ENCODE assay signal across 18 cellular contexts in genomic region chr7:2003931-2004812, GRCh38.
DNase-seq lines count a peak whose midpoint lies in the region; TF ChIP-seq lines count a peak whose summit lies in the region.
"Had no signal": no experiment of that assay in that cellular context is flagged by ENCODE, and none has a peak within 500 bp of the region (broad histone marks: within the 10 kb centered on the region; RNA-seq: fewer than 3 reads in every experiment).

No MANE protein-coding gene starts in this region.

- H3K36me3 ChIP-seq in tibial artery (peaks cover 0 to 11% (median 0%) of the 10 kb centered on the region in 3 donors), MM.1S (replicated peaks; ENCODE audit: insufficient read depth, low read length) (no peaks in the 10 kb centered on the region)

- no peak overlapping the region for H3K4me2 ChIP-seq in MM.1S (ENCODE audit: low read depth, low read length)
- H3K4me2 ChIP-seq: smooth muscle cell had no signal

- H2AFZ ChIP-seq in MM.1S (ENCODE audit: low read length), result no peak overlapping the region

- no peaks in the 10 kb centered on the region for H3K79me2 ChIP-seq in MM.1S (ENCODE audit: low read length)

- no peak overlapping the region for H3K27ac Mint-ChIP-seq in mesothelial cell of epicardium
- H3K27ac Mint-ChIP-seq: activated CD8-positive, alpha-beta T cell treated with anti-CD3 and anti-CD28 coated beads, Interleukin-2, amount 10 ng/mL, durations not matched to agents 7 days and 5 days; stimulated activated effector memory CD8-positive, alpha-beta T cell treated with anti-CD3 and anti-CD28 coated beads, Interleukin-12 subunit alpha, Interleukin-12 subunit beta, amount 100 ng/mL, for 72 hours had no signal

- peak; percentile 4 for DNase-seq in activated T-cell treated with anti-CD3 and anti-CD28 coated beads, Interleukin-2, amount 50 U/mL, for 1 hour
- DNase-seq in activated T-cell treated with anti-CD3 and anti-CD28 coated beads for 4 hours, result no peak
- peak; percentile 16 for DNase-seq in epidermal melanocyte (ENCODE audit: insufficient read length, low spot score)
- DNase-seq in mesothelial cell of epicardium (ENCODE audit: low spot score in 2 of 2, unreplicated experiment in 2 of 2), result peak; percentile 10 to 36
- DNase-seq in tibial artery, result peak; percentile 10 to 58
- DNase-seq in MM.1S, result no peak
- no peak for DNase-seq in D341Med (ENCODE audit: low spot score)
- no peak for DNase-seq in hippocampal formation (lab: John Stamatoyannopoulos, UW)
- DNase-seq: activated CD8-positive, alpha-beta T cell treated with anti-CD3 and anti-CD28 coated beads, Interleukin-2, amount 10 ng/mL, durations not matched to agents 7 days and 5 days; CD4-positive, CD25-positive, alpha-beta regulatory T cell; DND-41; mesenchymal stem cell; RPMI8226; trophoblast cell had no signal

- no peak overlapping the region for H3K9ac ChIP-seq in MM.1S (ENCODE audit: low read length)

- no peak for TF ChIP-seq CTCF in mesothelial cell of epicardium (IDR thresholded peaks at IDR 0.05; ENCODE audit: unreplicated experiment)
- no peak for TF ChIP-seq CTCF in tibial artery (IDR thresholded peaks at IDR 0.05)
- no peak for TF ChIP-seq CTCF in MM.1S (IDR thresholded peaks at IDR 0.05; ENCODE audit: low read length)

- H3K4me3 Mint-ChIP-seq in mesothelial cell of epicardium, result no peak overlapping the region
- H3K4me3 Mint-ChIP-seq: activated CD8-positive, alpha-beta T cell treated with anti-CD3 and anti-CD28 coated beads, Interleukin-2, amount 10 ng/mL, durations not matched to agents 7 days and 5 days; CD4-positive, CD25-positive, alpha-beta regulatory T cell; stimulated activated effector memory CD8-positive, alpha-beta T cell treated with anti-CD3 and anti-CD28 coated beads, Interleukin-12 subunit alpha, Interleukin-12 subunit beta, amount 100 ng/mL, for 72 hours had no signal

- H3K27me3 Mint-ChIP-seq in mesothelial cell of epicardium (ENCODE audit: low read depth), result no peaks in the 10 kb centered on the region
- H3K27me3 Mint-ChIP-seq: CD4-positive, CD25-positive, alpha-beta regulatory T cell had no signal

- H3K36me3 Mint-ChIP-seq in mesothelial cell of epicardium, result no peaks in the 10 kb centered on the region
- H3K36me3 Mint-ChIP-seq: stimulated activated effector memory CD8-positive, alpha-beta T cell treated with anti-CD3 and anti-CD28 coated beads, Interleukin-12 subunit alpha, Interleukin-12 subunit beta, amount 100 ng/mL, for 72 hours had no signal

- no peaks in the 10 kb centered on the region for H3K9me3 Mint-ChIP-seq in mesothelial cell of epicardium
- H3K9me3 Mint-ChIP-seq: stimulated activated effector memory CD8-positive, alpha-beta T cell treated with anti-CD3 and anti-CD28 coated beads, Interleukin-12 subunit alpha, Interleukin-12 subunit beta, amount 100 ng/mL, for 72 hours had no signal

- H3K27ac ChIP-seq in tibial artery, result no peak overlapping the region
- no peak overlapping the region for H3K27ac ChIP-seq in MM.1S (ENCODE audit: low read length)
- H3K27ac ChIP-seq: epithelial cell of prostate, neutrophil had no signal

- H4K20me1 ChIP-seq in MM.1S (ENCODE audit: insufficient read depth, low read length), result no peaks in the 10 kb centered on the region

- H3K4me1 ChIP-seq in tibial artery (no peaks in the 10 kb centered on the region), MM.1S (ENCODE audit: low read length) (no peaks in the 10 kb centered on the region)

- no peaks in the 10 kb centered on the region for H3F3A ChIP-seq in MM.1S (ENCODE audit: insufficient read depth, low read length)

- H3K4me3 ChIP-seq in tibial artery, result no peak overlapping the region
- no peak overlapping the region for H3K4me3 ChIP-seq in MM.1S (ENCODE audit: low read length)
- H3K4me3 ChIP-seq: smooth muscle cell had no signal

- H3K9me3 ChIP-seq in tibial artery (no peaks in the 10 kb centered on the region), MM.1S (replicated peaks; ENCODE audit: insufficient read depth, low read length) (no peaks in the 10 kb centered on the region)
- H3K9me3 ChIP-seq: neutrophil had no signal

- H3K9me2 ChIP-seq in MM.1S (replicated peaks; ENCODE audit: insufficient read depth, low read length), result no peaks in the 10 kb centered on the region

- peaks cover 5% of the 10 kb centered on the region for H3K4me1 Mint-ChIP-seq in mesothelial cell of epicardium

- no peaks in the 10 kb centered on the region for H3K27me3 ChIP-seq in tibial artery
- H3K27me3 ChIP-seq in MM.1S (replicated peaks; ENCODE audit: insufficient read depth, low read length), result no peaks in the 10 kb centered on the region
- H3K27me3 ChIP-seq: neutrophil had no signal

- intact Hi-C loops in tibial artery (cut with DNase I; ENCODE audit: low total_unique reads), result no loop called here

Comparison
In these comparisons a context has a peak if more than half of its experiments do, and no peak if none do; other contexts are left out.
1. DNase-seq: peak in activated T-cell treated with anti-CD3 and anti-CD28 coated beads, Interleukin-2, amount 50 U/mL, for 1 hour (single experiment), epidermal melanocyte (single experiment), mesothelial cell of epicardium (2 of 2) and tibial artery (2 of 2); none in activated T-cell treated with anti-CD3 and anti-CD28 coated beads for 4 hours (single experiment), MM.1S (single experiment), D341Med (single experiment) and hippocampal formation (0 of 2).